26 cellular contexts compared by ENCODE assay signal in genomic region chr14:54172562-54172961, GRCh38.
"Had no signal": no experiment of that assay in that cellular context is flagged by ENCODE, and none has a peak within 500 bp of the region (broad histone marks: within the 10 kb centered on the region; RNA-seq: fewer than 3 reads in every experiment).

No MANE protein-coding gene starts in this region.

- DNase-seq: activated CD4-positive, alpha-beta T cell treated with anti-CD3 and anti-CD28 coated beads for 48 hours; activated CD4-positive, alpha-beta T cell treated with anti-CD3 and anti-CD28 coated beads, Interleukin-2, amount 50 U/mL, for 48 hours; activated CD8-positive, alpha-beta memory T cell treated with anti-CD3 and anti-CD28 coated beads for 24 hours; activated effector memory CD4-positive, alpha-beta T cell treated with Interleukin-2 at 50 U/mL for 16 hours; activated naive CD4-positive, alpha-beta T cell treated with Interleukin-2 at 50 U/mL for 16 hours; anterior cingulate cortex; cerebellar nuclear complex; dorsolateral prefrontal cortex; effector memory CD4-positive, alpha-beta T cell; head of caudate nucleus; hippocampal formation; immature natural killer cell; kidney; nephron progenitor cell; small intestine; stimulated activated CD4-positive, alpha-beta T cell treated with anti-CD3 and anti-CD28 coated beads, Interleukin-4, amount 100 ng/mL, for 24 hours; T-helper 9 cell; trophoblast cell; uterus; WERI-Rb-1 had no signal

- H3K27ac ChIP-seq: dorsolateral prefrontal cortex, neutrophil, uterus, WERI-Rb-1 had no signal

- H3K4me1 ChIP-seq: uterus had no signal

- H3K36me3 ChIP-seq: neutrophil, thoracic aorta, uterus, WERI-Rb-1 had no signal

- H3K27me3 ChIP-seq: dorsolateral prefrontal cortex, uterus had no signal

- ATAC-seq: activated CD4-positive, CD25-positive, alpha-beta regulatory T cell treated with anti-CD3 and anti-CD28 coated beads, Interleukin-2, amount 50 U/mL, for 24 hours; sciatic nerve; stimulated activated effector memory CD8-positive, alpha-beta T cell treated with anti-CD3 and anti-CD28 coated beads, Interleukin-12 subunit alpha, Interleukin-12 subunit beta, amount 100 ng/mL, for 72 hours had no signal

- H3K9me3 ChIP-seq: neutrophil, thoracic aorta, uterus had no signal

- H3K4me3 ChIP-seq: coronary artery, dorsolateral prefrontal cortex, thoracic aorta, uterus had no signal
